Comparison of ENCODE assay signal across 24 cellular contexts in genomic region chr2:24710806-24711205, GRCh38.
"Had no signal": no experiment of that assay in that cellular context is flagged by ENCODE, and none has a peak within 500 bp of the region (broad histone marks: within the 10 kb centered on the region; RNA-seq: fewer than 3 reads in every experiment).

No MANE protein-coding gene starts in this region.

- H3K27ac ChIP-seq: colonic mucosa, epithelial cell of prostate, esophagus squamous epithelium, left lung, lower lobe of right lung had no signal

- H3K27me3 ChIP-seq: colonic mucosa, esophagus squamous epithelium, gastrocnemius medialis, heart right ventricle, left lung had no signal

- H3K4me3 ChIP-seq: colonic mucosa, esophagus squamous epithelium, gastrocnemius medialis, heart right ventricle, left lung, lower lobe of right lung, mucosa of descending colon had no signal

- H3K36me3 ChIP-seq: colonic mucosa had no signal

- DNase-seq: colonic mucosa; cortex of kidney; effector CD8-positive, alpha-beta T cell; effector memory CD8-positive, alpha-beta T cell; endodermal cell; erythroblast; esophagus squamous epithelium; foreskin fibroblast; foreskin melanocyte; gastrocnemius medialis; glutamatergic neuron; head of caudate nucleus; heart right ventricle; hippocampal formation; left colon; left lung; lower lobe of right lung; mesenchymal stem cell; mucosa of descending colon had no signal

- H3K4me1 ChIP-seq: colonic mucosa, esophagus squamous epithelium, left lung, lower lobe of right lung had no signal

- FAIRE-seq: endometrium, islet of Langerhans, keratinocyte had no signal

- H3K9me3 ChIP-seq: colonic mucosa, esophagus squamous epithelium, gastrocnemius medialis, heart right ventricle, left lung, lower lobe of right lung, mucosa of descending colon had no signal

- ATAC-seq: effector memory CD8-positive, alpha-beta T cell; esophagus mucosa; gastrocnemius medialis; heart right ventricle; left colon; left lung; lower lobe of right lung; mucosa of descending colon had no signal
